23 cellular contexts compared by ENCODE assay signal in genomic region chr10:70121281-70121949, GRCh38.
"Had no signal": no experiment of that assay in that cellular context is flagged by ENCODE, and none has a peak within 500 bp of the region (broad histone marks: within the 10 kb centered on the region; RNA-seq: fewer than 3 reads in every experiment).

No MANE protein-coding gene starts in this region.

- H2AFZ ChIP-seq: hepatocyte had no signal

- H3K27me3 Mint-ChIP-seq: memory B cell; naive thymus-derived CD4-positive, alpha-beta T cell; natural killer cell treated with Interleukin-12 subunit alpha and Interleukin-12 subunit beta and Interleukin-15 and Interleukin-18, amount 100 ng/mL, for 72 hours; stimulated activated naive B cell treated with anti-CD40 and anti-IgM and Interleukin-4, amounts not matched to agents 10 μg/mL and 1 μg/mL and 100 μg/mL, for 72 hours; type B pancreatic cell had no signal

- H3K27me3 ChIP-seq: hepatocyte, pancreas, right lobe of liver, tibial nerve, uterus had no signal

- H3K36me3 Mint-ChIP-seq: memory B cell; natural killer cell treated with Interleukin-12 subunit alpha and Interleukin-12 subunit beta and Interleukin-15 and Interleukin-18, amount 100 ng/mL, for 72 hours had no signal

- H3K9me3 ChIP-seq: left ventricle myocardium inferior, mucosa of descending colon, pancreas, psoas muscle, right lobe of liver, tibial nerve, uterus had no signal

- H3K4me3 ChIP-seq: hepatocyte, left ventricle myocardium inferior, mucosa of descending colon, pancreas, psoas muscle, right lobe of liver, smooth muscle cell, tibial nerve, uterus had no signal

- H3K9me3 Mint-ChIP-seq: memory B cell; natural killer cell treated with Interleukin-12 subunit alpha and Interleukin-12 subunit beta and Interleukin-15 and Interleukin-18, amount 100 ng/mL, for 72 hours; stimulated activated naive B cell treated with anti-CD40 and anti-IgM and Interleukin-4, amounts not matched to agents 10 μg/mL and 1 μg/mL and 100 μg/mL, for 72 hours; type B pancreatic cell had no signal

- H3K27ac Mint-ChIP-seq: memory B cell; natural killer cell treated with Interleukin-12 subunit alpha and Interleukin-12 subunit beta and Interleukin-15 and Interleukin-18, amount 100 ng/mL, for 72 hours; stimulated activated naive B cell treated with anti-CD40 and anti-IgM and Interleukin-4, amounts not matched to agents 10 μg/mL and 1 μg/mL and 100 μg/mL, for 72 hours; type B pancreatic cell had no signal

- H3K4me2 ChIP-seq: hepatocyte, smooth muscle cell had no signal

- H3K27ac ChIP-seq: hepatocyte, left ventricle myocardium inferior, pancreas, psoas muscle, right lobe of liver, tibial nerve, uterus had no signal

- H3K4me1 ChIP-seq: pancreas, right lobe of liver, tibial nerve, uterus had no signal

- DNase-seq: islet precursor cell; left ventricle myocardium inferior; midbrain; mucosa of descending colon; naive thymus-derived CD4-positive, alpha-beta T cell; nucleus accumbens; pancreas; psoas muscle; right lobe of liver; stimulated activated CD4-positive, alpha-beta T cell treated with anti-CD3 and anti-CD28 coated beads, Interleukin-12 subunit alpha, Interleukin-12 subunit beta, amount 100 ng/mL, for 4 hours; stimulated activated CD4-positive, alpha-beta T cell treated with anti-CD3 and anti-CD28 coated beads, Interleukin-15, amount 100 ng/mL, for 24 hours; stimulated activated CD4-positive, alpha-beta T cell treated with anti-CD3 and anti-CD28 coated beads, Interleukin-2, amount 100 ng/mL, for 24 hours; stimulated activated CD4-positive, alpha-beta T cell treated with anti-CD3 and anti-CD28 coated beads, Interleukin-4, amount 100 ng/mL, for 1 hour; stimulated activated naive B cell treated with anti-CD40 and anti-IgM and Interleukin-4, amounts not matched to agents 10 μg/mL and 1 μg/mL and 100 μg/mL, for 72 hours; stimulated activated naive CD8-positive, alpha-beta T cell treated with anti-CD3 and anti-CD28 coated beads, Interleukin-15, Interleukin-2, amounts not matched to agents 100 U/mL and 50 U/mL, for 24 hours; substantia nigra; uterus had no signal

- H3K4me3 Mint-ChIP-seq: memory B cell; naive thymus-derived CD4-positive, alpha-beta T cell; natural killer cell treated with Interleukin-12 subunit alpha and Interleukin-12 subunit beta and Interleukin-15 and Interleukin-18, amount 100 ng/mL, for 72 hours; stimulated activated naive B cell treated with anti-CD40 and anti-IgM and Interleukin-4, amounts not matched to agents 10 μg/mL and 1 μg/mL and 100 μg/mL, for 72 hours; type B pancreatic cell had no signal

- H3K36me3 ChIP-seq: uterus had no signal

- ATAC-seq: mucosa of descending colon; naive thymus-derived CD4-positive, alpha-beta T cell; natural killer cell treated with Interleukin-12 subunit alpha and Interleukin-12 subunit beta and Interleukin-15 and Interleukin-18, amount 100 ng/mL, for 72 hours; pancreas; psoas muscle; right lobe of liver; stimulated activated naive B cell treated with anti-CD40 and anti-IgM and Interleukin-4, amounts not matched to agents 10 μg/mL and 1 μg/mL and 100 μg/mL, for 72 hours; stimulated activated naive CD8-positive, alpha-beta T cell treated with anti-CD3 and anti-CD28 coated beads, Interleukin-15, Interleukin-2, amounts not matched to agents 100 U/mL and 50 U/mL, for 24 hours had no signal
